Comparison of ENCODE assay signal across 8 cellular contexts in the genomic region with DNA sequence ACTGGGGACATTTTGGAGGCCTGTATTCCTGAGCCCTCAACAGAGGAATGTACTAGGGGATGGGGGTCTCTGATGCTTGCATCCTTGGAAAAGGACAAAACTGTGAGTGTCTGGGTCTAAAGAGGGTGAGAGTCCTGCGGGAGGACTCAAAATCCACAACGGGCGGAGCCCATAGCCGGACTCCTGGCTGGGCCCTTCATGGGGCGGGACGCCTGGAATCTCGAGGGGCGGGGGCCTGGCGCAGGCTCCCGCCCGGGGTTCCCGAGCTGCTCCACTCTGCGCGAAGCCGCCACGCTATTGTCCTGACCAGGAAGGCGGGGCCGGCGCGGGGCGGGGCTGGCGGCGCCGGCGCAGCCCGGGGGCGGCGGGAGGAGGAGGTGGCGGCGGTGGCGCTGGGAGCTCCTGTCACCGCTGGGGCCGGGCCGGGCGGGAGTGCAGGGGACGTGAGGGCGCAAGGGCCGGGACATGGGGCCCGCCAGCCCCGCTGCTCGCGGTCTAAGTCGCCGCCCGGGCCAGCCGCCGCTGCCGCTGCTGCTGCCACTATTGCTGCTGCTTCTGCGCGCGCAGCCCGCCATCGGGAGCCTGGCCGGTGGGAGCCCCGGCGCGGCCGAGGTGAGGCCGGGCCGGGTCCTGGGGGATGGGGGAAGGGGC. TPM values are rescaled to one million over a fixed set of nuclear protein-coding genes. Genes with fewer than 3 reads are reported as not detected.
A peak's percentile ranks its signal among the peaks of the same experiment; 100 is the strongest.
DNase-seq lines count a peak whose midpoint lies in the region; ATAC-seq and TF ChIP-seq lines count a peak whose summit lies in the region.

A gene (plus strand): TSS at position 403 of the 651 bp plus-strand sequence. CDS start 63 bp downstream, at position 466.

- no peaks in the 10 kb centered on the region for H3K79me2 ChIP-seq in mammary epithelial cell (ENCODE audit: insufficient read depth, low read length)

- CTCF ChIA-PET in WTC11 (lab: Charles Lee), result interaction anchor here (0.5 to 3.7 kb wide), 7 partner anchors 8 to 114 kb away, joined by 3 to 25 read pairs (median 8); no protein-coding TSS in a partner anchor
- CTCF ChIA-PET in mammary epithelial cell (lab: Charles Lee; ENCODE audit: low non-redundant PET), result no interaction called here

- no peaks in the 10 kb centered on the region for H3K9me3 ChIP-seq in mammary epithelial cell (replicated peaks; ENCODE audit: insufficient read depth, low read length)

- TF ChIP-seq CTCF in NB4 (IDR thresholded peaks at IDR 0.05; ENCODE audit: low read depth, low read length) (no peak), WTC11 (IDR thresholded peaks at IDR 0.05) (no peak), mammary epithelial cell (conservative IDR thresholded peaks at IDR 0.05 in 1 of 2, IDR thresholded peaks at IDR 0.05 in 1 of 2; ENCODE audit: extremely low read depth in 1 of 2, insufficient read depth in 1 of 2, low read depth in 1 of 2, low read length in 2 of 2) (no peak)

- ATAC-seq in WTC11 (peak; percentile 6), HG03342 (IDR thresholded peaks at IDR 0.05; ENCODE audit: unreplicated experiment) (no peak), HG02852 (IDR thresholded peaks at IDR 0.05; ENCODE audit: unreplicated experiment) (no peak)

- H3K4me3 ChIP-seq in GM08714 (ENCODE audit: low read length), result peak within 1 kb of the TSS; percentile 22; the same call in 1 of the 2 replicates
- no peak within 1 kb of the TSS for H3K4me3 ChIP-seq in NB4 (ENCODE audit: low read depth, low read length)
- peak within 1 kb of the TSS; percentile 18 to 27 (median 24) for H3K4me3 ChIP-seq in mammary epithelial cell (replicated peaks in 1 of 3; ENCODE audit: insufficient read depth in 1 of 3, low read depth in 2 of 3, low read length in 3 of 3)

- H3K36me3 Mint-ChIP-seq in WTC11 (no peaks in the 10 kb centered on the region), immature natural killer cell (no peaks in the 10 kb centered on the region)

- H3K4me1 ChIP-seq in mammary epithelial cell (ENCODE audit: insufficient read depth, low read length), result peaks cover 13% of the 10 kb centered on the region

- H3K27ac Mint-ChIP-seq in WTC11, result no peak within 1 kb of the TSS
- no peak within 1 kb of the TSS for H3K27ac Mint-ChIP-seq in immature natural killer cell

- H3K27me3 Mint-ChIP-seq in WTC11 (ENCODE audit: low read depth), result peaks cover 57% of the 10 kb centered on the region
- H3K27me3 Mint-ChIP-seq in immature natural killer cell (ENCODE audit: low read depth in 3 of 3), result peaks cover 20 to 37% (median 28%) of the 10 kb centered on the region in 3 donors

- peak within 1 kb of the TSS; percentile 64 for H2AFZ ChIP-seq in mammary epithelial cell (ENCODE audit: low read depth, low read length)

- WGBS in mammary epithelial cell (ENCODE audit: low coverage, missing lambda C conversion rate), result 0% methylated on average over 4 of the region's 60 CpGs

- DNase-seq in NB4 (ENCODE audit: low read depth), result peak; percentile 48
- DNase-seq in WTC11 (ENCODE audit: low spot score), result peak; percentile 69
- DNase-seq in mammary epithelial cell, result no peak
- DNase-seq in immature natural killer cell, result peak; percentile 33 to 55 (median 40)
- DNase-seq in stimulated activated CD4-positive, alpha-beta T cell treated with anti-CD3 and anti-CD28 coated beads, Interleukin-15, amount 100 ng/mL, for 24 hours, result peak; percentile 85

- H3K4me1 Mint-ChIP-seq in WTC11 (peaks cover 26% of the 10 kb centered on the region), immature natural killer cell (peaks cover 15 to 16% of the 10 kb centered on the region in 2 donors)

- H3K4me2 ChIP-seq in mammary epithelial cell (ENCODE audit: insufficient read depth, low read depth, low read length), result peak within 1 kb of the TSS; percentile 58

- no peaks in the 10 kb centered on the region for H3K36me3 ChIP-seq in mammary epithelial cell (ENCODE audit: insufficient read depth, low read length)

- H3K4me3 Mint-ChIP-seq in WTC11 (peak within 1 kb of the TSS; percentile 86), immature natural killer cell (peak within 1 kb of the TSS; percentile 33 to 68 (median 63))

- dilution Hi-C loops in mammary epithelial cell (cut with HindIII; ENCODE audit: low sequenced_read_pairs), result no loop called here

- no peak within 1 kb of the TSS for H3K9ac ChIP-seq in mammary epithelial cell (ENCODE audit: insufficient read depth, low read length)

- no peaks in the 10 kb centered on the region for H3K9me3 Mint-ChIP-seq in WTC11
- H3K9me3 Mint-ChIP-seq in immature natural killer cell, result no peaks in the 10 kb centered on the region

- no peaks in the 10 kb centered on the region for H4K20me1 ChIP-seq in mammary epithelial cell (ENCODE audit: insufficient read depth, low read length)

- TF ChIP-seq POLR2A in NB4 (IDR thresholded peaks at IDR 0.05; ENCODE audit: extremely low read depth, insufficient read length), result no peak

- intact Hi-C loops in mammary epithelial cell (cut with micrococcal nuclease), result no loop called here

- in situ Hi-C loops in mammary epithelial cell (cut with MboI; ENCODE audit: low sequenced_read_pairs in 2 of 2), result no loop called here

- no TSS peak for BruUV-seq in mammary epithelial cell (replicated peaks; lab: Mats Ljungman, UMichigan)

- H3K27ac ChIP-seq in mammary epithelial cell (ENCODE audit: insufficient read depth, low read depth, low read length), result no peak within 1 kb of the TSS

- no peaks in the 10 kb centered on the region for H3K27me3 ChIP-seq in mammary epithelial cell (ENCODE audit: insufficient read depth, low read length)

- POLR2A ChIA-PET in WTC11 (lab: Charles Lee), result interaction anchor here (1.1 to 3.0 kb wide), 3 partner anchors 11 to 84 kb away, joined by 3 to 15 read pairs (median 6); a partner anchor contains a TSS

TF ChIP-seq in WTC11, 78 proteins besides CTCF, POLR2A, EP300 and RAD21:
- TF ChIP-seq, protein P1, sequence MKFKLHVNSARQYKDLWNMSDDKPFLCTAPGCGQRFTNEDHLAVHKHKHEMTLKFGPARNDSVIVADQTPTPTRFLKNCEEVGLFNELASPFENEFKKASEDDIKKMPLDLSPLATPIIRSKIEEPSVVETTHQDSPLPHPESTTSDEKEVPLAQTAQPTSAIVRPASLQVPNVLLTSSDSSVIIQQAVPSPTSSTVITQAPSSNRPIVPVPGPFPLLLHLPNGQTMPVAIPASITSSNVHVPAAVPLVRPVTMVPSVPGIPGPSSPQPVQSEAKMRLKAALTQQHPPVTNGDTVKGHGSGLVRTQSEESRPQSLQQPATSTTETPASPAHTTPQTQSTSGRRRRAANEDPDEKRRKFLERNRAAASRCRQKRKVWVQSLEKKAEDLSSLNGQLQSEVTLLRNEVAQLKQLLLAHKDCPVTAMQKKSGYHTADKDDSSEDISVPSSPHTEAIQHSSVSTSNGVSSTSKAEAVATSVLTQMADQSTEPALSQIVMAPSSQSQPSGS (CRISPR knock-in tag; IDR thresholded peaks at IDR 0.05; ENCODE audit: borderline replicate concordance, low read depth), result no peak
- peak; percentile 47; the same call in 1 of the 2 replicates for TF ChIP-seq SP1 (CRISPR knock-in tag; conservative IDR thresholded peaks at IDR 0.05)

RNA-seq across cellular contexts. Expression of the gene that starts here (rescaled TPM):
- total RNA-seq in WTC11 (2021) (15.5 to 24.0 TPM (median 20.2 TPM) in 3 replicates), mammary epithelial cell (1 to 10 TPM; 4.8 to 9.5 TPM)
- polyA plus RNA-seq in mammary epithelial cell (4.4 TPM), immature natural killer cell (under 1 TPM in 1 of 3 donors, not detected in 2; 0.72 TPM)
- polyA minus RNA-seq in mammary epithelial cell, result not detected

Comparison
In these comparisons a context has a peak if more than half of its experiments do, and no peak if none do; other contexts are left out.
1. Peak in DNase-seq in immature natural killer cell; RNA of the gene not detected or under 1 TPM.